11 cellular contexts compared by ENCODE assay signal in genomic region chr1:150551049-150551783, GRCh38. TPM values are rescaled to one million over a fixed set of nuclear protein-coding genes. Genes with fewer than 3 reads are reported as not detected.
DNase-seq lines count a peak whose midpoint lies in the region; TF ChIP-seq lines count a peak whose summit lies in the region.
"Had no signal": no experiment of that assay in that cellular context is flagged by ENCODE, and none has a peak within 500 bp of the region (broad histone marks: within the 10 kb centered on the region; RNA-seq: fewer than 3 reads in every experiment).

No MANE protein-coding gene starts in this region.

- peaks cover 27% of the 10 kb centered on the region for H3K27me3 Mint-ChIP-seq in endodermal cell (ENCODE audit: insufficient read depth)
- peaks cover 22% of the 10 kb centered on the region for H3K27me3 Mint-ChIP-seq in neural progenitor cell (ENCODE audit: insufficient read depth, low read depth)

- H3K9me3 Mint-ChIP-seq in endodermal cell (no peaks in the 10 kb centered on the region), neural progenitor cell (no peaks in the 10 kb centered on the region)
- H3K9me3 Mint-ChIP-seq: naive thymus-derived CD8-positive, alpha-beta T cell had no signal

- peaks cover 18% of the 10 kb centered on the region for H4K20me1 ChIP-seq in neural progenitor cell (ENCODE audit: low read depth)

- H3K4me1 ChIP-seq in endodermal cell (ENCODE audit: control insufficient read depth, insufficient read depth, low read length) (peaks cover 3% of the 10 kb centered on the region), neural progenitor cell (peaks cover 17% of the 10 kb centered on the region)

- H3K79me2 ChIP-seq in neural progenitor cell (ENCODE audit: low read depth): no peaks in the 10 kb centered on the region

- H3K4me1 Mint-ChIP-seq in endodermal cell (peaks cover 5% of the 10 kb centered on the region), neural progenitor cell (peaks cover 24% of the 10 kb centered on the region)

- peak overlapping the region; percentile 13 for H3K27ac Mint-ChIP-seq in endodermal cell
- no peak overlapping the region for H3K27ac Mint-ChIP-seq in neural progenitor cell

- H3K9me3 ChIP-seq in endodermal cell (ENCODE audit: control insufficient read depth, low read length) (no peaks in the 10 kb centered on the region), neural progenitor cell (ENCODE audit: low read depth) (no peaks in the 10 kb centered on the region)

- TF ChIP-seq CTCF in endodermal cell (conservative IDR thresholded peaks at IDR 0.05) (no peak), neural progenitor cell (IDR thresholded peaks at IDR 0.05) (no peak)

- peaks cover 7% of the 10 kb centered on the region for H3K36me3 ChIP-seq in endodermal cell (ENCODE audit: control insufficient read depth, insufficient read depth, low read length)
- no peaks in the 10 kb centered on the region for H3K36me3 ChIP-seq in neural progenitor cell

- no peak overlapping the region for H3K4me2 ChIP-seq in neural progenitor cell

- DNase-seq in AG08395 (ENCODE audit: low spot score) (peak; percentile 36), Kasumi-1 (lab: John Stamatoyannopoulos, UW) (peak; percentile 72 to 76), endodermal cell (peak; percentile 51), neural progenitor cell (ENCODE audit: low spot score) (peak; percentile 2), NCI-H1092 treated with DMSO at 0.1 percent for 48 hours (lab: John Stamatoyannopoulos, UW) (no peak), NCI-H1105 treated with DMSO at 0.1 percent for 48 hours (lab: John Stamatoyannopoulos, UW) (no peak), NCI-H146 (lab: John Stamatoyannopoulos, UW) (no peak), NCI-H1436 (lab: John Stamatoyannopoulos, UW) (no peak)
- DNase-seq: activated CD4-positive, alpha-beta T cell treated with anti-CD3 and anti-CD28 coated beads, Interleukin-2, amount 50 U/mL, for 1 hour; DMS79 treated with DMSO at 0.1 percent for 48 hours had no signal

- H3K9ac ChIP-seq in endodermal cell (ENCODE audit: extremely low read depth, low read length, poor library complexity, severe bottlenecking) (no peak overlapping the region), neural progenitor cell (no peak overlapping the region)

- H2AFZ ChIP-seq in neural progenitor cell (replicated peaks): no peak overlapping the region

- peaks cover 33% of the 10 kb centered on the region for H3F3A ChIP-seq in neural progenitor cell (ENCODE audit: low read depth)

- H3K27me3 ChIP-seq in endodermal cell (ENCODE audit: control insufficient read depth, insufficient read depth, low read length, poor library complexity, severe bottlenecking) (no peaks in the 10 kb centered on the region), neural progenitor cell (peaks cover 48% of the 10 kb centered on the region)

- 94 to 95% methylated on average over 6 to 11 of the region's 11 CpGs for WGBS in endodermal cell (ENCODE audit: insufficient coverage in 1 of 2, insufficient read length in 1 of 2), 2 experiments

- H3K36me3 Mint-ChIP-seq in endodermal cell (ENCODE audit: low read depth) (peaks cover 2% of the 10 kb centered on the region), neural progenitor cell (peaks cover 2% of the 10 kb centered on the region)
- H3K36me3 Mint-ChIP-seq: naive thymus-derived CD8-positive, alpha-beta T cell had no signal

- H3K4me3 ChIP-seq in endodermal cell (ENCODE audit: low read length) (no peak overlapping the region), neural progenitor cell (no peak overlapping the region)

- H3K4me3 Mint-ChIP-seq in endodermal cell (no peak overlapping the region), neural progenitor cell (peak overlapping the region; percentile 41)

- H3K27ac ChIP-seq in endodermal cell (ENCODE audit: low read depth, low read length) (no peak overlapping the region), neural progenitor cell (no peak overlapping the region)

RNA-seq across cellular contexts. Expression of gene ADAMTSL4, which starts 2.0 kb away (rescaled TPM):
- 1 to 10 TPM; 3.7 to 3.9 TPM for total RNA-seq in endodermal cell
- 2.9 TPM for polyA plus RNA-seq in endodermal cell (2013, experiment 1 of 2)
- polyA plus RNA-seq in endodermal cell (2013, experiment 2 of 2): 1.5 TPM
- not detected in 2 replicates for total RNA-seq in neural progenitor cell (ENCODE audit: low replicate concordance)

RNA-seq across cellular contexts. Expression of gene MCL1, which starts 28.2 kb away (rescaled TPM):
- total RNA-seq in endodermal cell (100 to 1,000 TPM; 133 to 173 TPM), neural progenitor cell (ENCODE audit: low replicate concordance) (202 and 232 TPM in 2 replicates)
- 132 TPM for polyA plus RNA-seq in endodermal cell (2013, experiment 1 of 2)
- polyA plus RNA-seq in endodermal cell (2013, experiment 2 of 2): 134 TPM

RNA-seq across cellular contexts. Expression of gene FALEC, which starts 35.7 kb away (rescaled TPM):
- 1 to 10 TPM in 1 of 2 donors, under 1 TPM in 1; 0.70 to 1.6 TPM for total RNA-seq in endodermal cell
- not detected for polyA plus RNA-seq in endodermal cell (2013, experiment 1 of 2)
- polyA plus RNA-seq in endodermal cell (2013, experiment 2 of 2): not detected
- total RNA-seq in neural progenitor cell (ENCODE audit: low replicate concordance): 0.96 TPM in 1 of 2 replicates, not detected in the other

RNA-seq across cellular contexts. Expression of gene ECM1, which starts 43.3 kb away (rescaled TPM):
- total RNA-seq in endodermal cell: 1 to 10 TPM; 4.8 to 5.6 TPM
- 5.6 TPM for polyA plus RNA-seq in endodermal cell (2013, experiment 1 of 2)
- polyA plus RNA-seq in endodermal cell (2013, experiment 2 of 2): 8.3 TPM
- 0.30 and 0.65 TPM in 2 replicates for total RNA-seq in neural progenitor cell (ENCODE audit: low replicate concordance)

Comparison
In these comparisons a context has a peak if more than half of its experiments do, and no peak if none do; other contexts are left out.
1. DNase-seq: peak in AG08395 (single experiment), Kasumi-1 (2 of 2), endodermal cell (single experiment) and neural progenitor cell (single experiment); none in NCI-H1092 treated with DMSO at 0.1 percent for 48 hours (single experiment), NCI-H1105 treated with DMSO at 0.1 percent for 48 hours (single experiment), NCI-H146 (single experiment) and NCI-H1436 (single experiment).